1 cellular context compared by ENCODE assay signal in genomic region chr17:81295031-81295677, GRCh38.
TF ChIP-seq lines count a peak whose summit lies in the region.

TSS of gene SLC38A10 (minus strand) at chr17:81295307. CDS start at chr17:81294921, 386 bp downstream.

TF ChIP-seq in HepG2, 621 proteins besides CTCF, POLR2A, EP300 and RAD21 (continued from another document and continues in another):
- TF ChIP-seq HNF1A (IDR thresholded peaks at IDR 0.05; ENCODE audit: low read depth) (no peak), HNF1A (CRISPR knock-in tag; IDR thresholded peaks at IDR 0.05; ENCODE audit: borderline replicate concordance) (no peak), MYC (CRISPR knock-in tag; IDR thresholded peaks at IDR 0.05; ENCODE audit: borderline replicate concordance) (no peak), JUN (CRISPR knock-in tag; IDR thresholded peaks at IDR 0.05) (no peak), RAD51 (IDR thresholded peaks at IDR 0.05; ENCODE audit: borderline replicate concordance) (no peak), ATF3 (CRISPR knock-in tag; IDR thresholded peaks at IDR 0.05) (peak; percentile 11; the same call in 1 of the 2 replicates), KDM6A (CRISPR knock-in tag; IDR thresholded peaks at IDR 0.05; ENCODE audit: low read depth) (no peak), ZNF251 (CRISPR knock-in tag; IDR thresholded peaks at IDR 0.05) (no peak), ISL2 (CRISPR knock-in tag; IDR thresholded peaks at IDR 0.05) (peak; percentile 80), ZNF407 (CRISPR knock-in tag; IDR thresholded peaks at IDR 0.05; ENCODE audit: not compliant biosample characterization) (peak; percentile 86), ZNF768 (CRISPR knock-in tag; IDR thresholded peaks at IDR 0.05) (no peak), ELF1 (CRISPR knock-in tag; IDR thresholded peaks at IDR 0.05) (peak; percentile 100), POLR2AphosphoS2 (IDR thresholded peaks at IDR 0.05; ENCODE audit: low read depth, low read length) (0 out of 2 replicates have a peak, but pooled peaks have one; percentile 35), MIER2 (CRISPR knock-in tag; IDR thresholded peaks at IDR 0.05) (no peak; the same call in 1 of the 2 replicates), TFDP2 (CRISPR knock-in tag; IDR thresholded peaks at IDR 0.05) (peak; percentile 74), ZNF451 (CRISPR knock-in tag; IDR thresholded peaks at IDR 0.05) (no peak), E2F5 (CRISPR knock-in tag; conservative IDR thresholded peaks at IDR 0.05) (0 out of 2 replicates have a peak, but pooled peaks have one; percentile 20), ZBTB33 (CRISPR knock-in tag; IDR thresholded peaks at IDR 0.05) (peak; percentile 64), TBX3 (IDR thresholded peaks at IDR 0.05; ENCODE audit: borderline replicate concordance) (no peak), ZNF354B (CRISPR knock-in tag; IDR thresholded peaks at IDR 0.05) (peak; percentile 8; the same call in 1 of the 2 replicates), GMEB1 (CRISPR knock-in tag; IDR thresholded peaks at IDR 0.05; ENCODE audit: borderline replicate concordance) (peak; percentile 80; the same call in 1 of the 2 replicates), AGO2 (optimal IDR thresholded peaks at IDR 0.05; ENCODE audit: low read depth, low read length) (peak; percentile 69), ARID4A (CRISPR knock-in tag; IDR thresholded peaks at IDR 0.05; ENCODE audit: borderline replicate concordance) (peak; percentile 97), SNAI1 (CRISPR knock-in tag; IDR thresholded peaks at IDR 0.05; ENCODE audit: borderline replicate concordance) (0 out of 2 replicates have a peak, but pooled peaks have one; percentile 53), ZNF678 (CRISPR knock-in tag; IDR thresholded peaks at IDR 0.05) (no peak), ZNF597 (CRISPR knock-in tag; IDR thresholded peaks at IDR 0.05) (no peak)
